Comparison of ENCODE assay signal across 1 cellular context in the genomic region with DNA sequence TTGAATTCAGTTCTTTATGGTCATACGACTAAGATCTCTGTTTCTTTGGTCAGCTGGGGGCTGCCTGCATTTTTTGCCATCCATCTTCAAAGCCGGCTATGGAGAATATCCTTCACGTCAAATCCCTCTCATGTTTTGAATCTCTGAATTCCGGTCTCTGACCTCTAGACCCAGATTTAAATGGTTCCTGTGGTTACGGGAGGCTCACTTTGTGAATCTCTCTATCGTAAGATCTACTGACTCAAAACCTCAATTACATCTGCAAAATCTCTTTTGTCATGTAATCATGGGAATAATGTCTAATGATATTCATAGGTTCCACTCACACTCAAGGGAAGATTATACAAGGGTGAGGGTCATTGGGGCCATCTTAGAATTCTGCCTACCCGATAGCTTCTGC.
TF ChIP-seq lines count a peak whose summit lies in the region.

No MANE protein-coding gene starts in this region.

TF ChIP-seq in IMR-90, 13 proteins besides CTCF, POLR2A, EP300 and RAD21:
- TF ChIP-seq, protein P1, sequence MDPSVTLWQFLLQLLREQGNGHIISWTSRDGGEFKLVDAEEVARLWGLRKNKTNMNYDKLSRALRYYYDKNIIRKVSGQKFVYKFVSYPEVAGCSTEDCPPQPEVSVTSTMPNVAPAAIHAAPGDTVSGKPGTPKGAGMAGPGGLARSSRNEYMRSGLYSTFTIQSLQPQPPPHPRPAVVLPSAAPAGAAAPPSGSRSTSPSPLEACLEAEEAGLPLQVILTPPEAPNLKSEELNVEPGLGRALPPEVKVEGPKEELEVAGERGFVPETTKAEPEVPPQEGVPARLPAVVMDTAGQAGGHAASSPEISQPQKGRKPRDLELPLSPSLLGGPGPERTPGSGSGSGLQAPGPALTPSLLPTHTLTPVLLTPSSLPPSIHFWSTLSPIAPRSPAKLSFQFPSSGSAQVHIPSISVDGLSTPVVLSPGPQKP (IDR thresholded peaks at IDR 0.05; ENCODE audit: borderline replicate concordance, low read depth, low read length) = no peak
- TF ChIP-seq FOS (IDR thresholded peaks at IDR 0.05; ENCODE audit: low read depth, low read length) (no peak), RCOR1 (IDR thresholded peaks at IDR 0.05; ENCODE audit: insufficient replicate concordance, low read length) (no peak), MAZ (IDR thresholded peaks at IDR 0.05; ENCODE audit: borderline replicate concordance, low read depth, low read length) (no peak), CEBPB (IDR thresholded peaks at IDR 0.05; ENCODE audit: low read depth, low read length) (no peak), CHD1 (IDR thresholded peaks at IDR 0.05; ENCODE audit: low read depth, low read length) (no peak), NFE2L2 (IDR thresholded peaks at IDR 0.05; ENCODE audit: low read depth, low read length) (no peak), RFX5 (IDR thresholded peaks at IDR 0.05; ENCODE audit: low read depth, low read length) (no peak), MXI1 (IDR thresholded peaks at IDR 0.05; ENCODE audit: borderline replicate concordance, low read depth, low read length) (no peak), MAFK (IDR thresholded peaks at IDR 0.05; ENCODE audit: low read depth, low read length) (no peak), BHLHE40 (IDR thresholded peaks at IDR 0.05; ENCODE audit: low read depth, low read length) (no peak)
